In the genomic region with DNA sequence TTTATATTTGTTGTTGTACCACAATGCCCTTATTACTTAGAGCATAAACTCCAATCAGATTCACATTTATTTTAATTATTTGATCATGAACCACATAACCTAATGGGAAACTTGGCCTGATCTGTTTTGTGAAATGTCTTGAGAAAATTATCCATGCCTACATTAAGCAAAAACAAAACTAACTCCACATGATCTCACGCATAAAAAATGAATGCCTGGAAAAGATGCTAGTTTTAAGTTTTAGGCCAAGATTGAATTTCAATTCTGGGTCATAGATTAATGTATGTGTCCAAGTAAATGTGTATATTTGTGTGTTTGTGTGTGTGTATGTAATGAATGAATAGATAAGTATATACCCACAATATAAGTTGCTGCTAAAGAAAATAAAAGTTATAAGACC, we compare ENCODE assay signal across 17 cellular contexts.
"Had no signal": no experiment of that assay in that cellular context is flagged by ENCODE, and none has a peak within 500 bp of the region (broad histone marks: within the 10 kb centered on the region; RNA-seq: fewer than 3 reads in every experiment).

No MANE protein-coding gene starts in this region.

- H3K27ac ChIP-seq: foreskin keratinocyte, lower lobe of right lung, sigmoid colon, tibial nerve had no signal

- ATAC-seq: activated naive CD4-positive, alpha-beta T cell treated with anti-CD3 and anti-CD28 coated beads, Interleukin-2, amount 50 U/mL, for 72 hours; esophagus mucosa; foreskin keratinocyte; left lobe of liver; lower lobe of right lung; WTC11 had no signal

- H3K9me3 ChIP-seq: lower lobe of right lung, sigmoid colon, tibial nerve had no signal

- DNase-seq: activated T-cell treated with anti-CD3 and anti-CD28 coated beads, Interleukin-2, amount 50 U/mL, for 1 hour; cerebellar nuclear complex; cortex of kidney; effector CD4-positive, alpha-beta T cell; foreskin keratinocyte; lower lobe of right lung; naive B cell; occipital lobe; sigmoid colon; stimulated activated CD4-positive, alpha-beta T cell treated with anti-CD3 and anti-CD28 coated beads, Interleukin-4, amount 100 ng/mL, for 1 hour; substantia nigra; T1000 had no signal

- H3K36me3 ChIP-seq: lower lobe of right lung, sigmoid colon, tibial nerve had no signal

- H3K4me3 ChIP-seq: lower lobe of right lung, sigmoid colon, tibial nerve had no signal

- H3K4me1 ChIP-seq: lower lobe of right lung, sigmoid colon had no signal

- H3K27me3 ChIP-seq: foreskin keratinocyte, sigmoid colon, tibial nerve had no signal
